8 cellular contexts compared by ENCODE assay signal in genomic region chr5:43042626-43043399, GRCh38. TPM values are rescaled to one million over a fixed set of nuclear protein-coding genes. Genes with fewer than 3 reads are reported as not detected.
A peak's percentile ranks its signal among the peaks of the same experiment; 100 is the strongest.
DNase-seq lines count a peak whose midpoint lies in the region; ATAC-seq, FAIRE-seq and TF ChIP-seq lines count a peak whose summit lies in the region.

No MANE protein-coding gene starts in this region.

- FAIRE-seq in keratinocyte (lab: Jason Lieb, UNC): no peak

- dilution Hi-C loops in keratinocyte (cut with MboI; ENCODE audit: extremely low pct_ligation_motif_present, low sequenced_read_pairs): no loop called here

- ATAC-seq in HG02798 (IDR thresholded peaks at IDR 0.05; ENCODE audit: poor library complexity, unreplicated experiment): peak; percentile 28

- H3K36me3 ChIP-seq in brain microvascular endothelial cell (replicated peaks) (no peaks in the 10 kb centered on the region), keratinocyte (ENCODE audit: control insufficient read depth in 2 of 2, extremely low read depth in 1 of 2, insufficient read depth in 2 of 2, low read length in 2 of 2) (no peaks in the 10 kb centered on the region)

- H4K20me1 ChIP-seq in keratinocyte (ENCODE audit: control insufficient read depth, extremely low read depth, insufficient read depth, low read length): no peaks in the 10 kb centered on the region

- H3K79me2 ChIP-seq in keratinocyte (ENCODE audit: control insufficient read depth, insufficient read depth, low read length): peaks cover 1% of the 10 kb centered on the region

- H2AFZ ChIP-seq in keratinocyte (ENCODE audit: control insufficient read depth, low read length): peak overlapping the region; percentile 86

- H3K4me3 ChIP-seq in brain microvascular endothelial cell (ENCODE audit: low read depth, low read length) (peak overlapping the region; percentile 77), keratinocyte (ENCODE audit: control insufficient read depth in 2 of 3, extremely low read depth in 1 of 3, insufficient read depth in 2 of 3, low read depth in 1 of 3, low read length in 3 of 3) (peak overlapping the region; percentile 39 to 72 (median 71))

- in situ Hi-C loops in brain microvascular endothelial cell (cut with HindIII; ENCODE audit: low pct_ligation_motif_present, low sequenced_read_pairs): no loop called here

- H3K27me3 ChIP-seq in brain microvascular endothelial cell (replicated peaks) (no peaks in the 10 kb centered on the region), keratinocyte (ENCODE audit: control insufficient read depth, extremely low read depth, insufficient read depth, low read length) (no peaks in the 10 kb centered on the region)

- DNase-seq in NCI-H82 (lab: John Stamatoyannopoulos, UW): peak; percentile 29
- DNase-seq in NCI-H82 treated with DMSO at 0.1 percent for 48 hours (lab: John Stamatoyannopoulos, UW; ENCODE audit: unreplicated experiment): no peak
- DNase-seq in NCI-H1694 treated with DMSO at 0.1 percent for 48 hours (lab: John Stamatoyannopoulos, UW): peak; percentile 93
- DNase-seq in T-helper 9 cell: peak; percentile 52
- DNase-seq in brain microvascular endothelial cell: peak; percentile 58
- no peak for DNase-seq in keratinocyte (ENCODE audit: low read depth, low spot score)
- peak; percentile 30 to 42 for DNase-seq in stimulated activated CD4-positive, alpha-beta T cell treated with anti-CD3 and anti-CD28 coated beads, Interleukin-15, amount 100 ng/mL, for 1 hour (ENCODE audit: low read depth in 1 of 2, low spot score in 1 of 2)

- H3K4me1 ChIP-seq in keratinocyte (ENCODE audit: control insufficient read depth, extremely low read depth, insufficient read depth, low read length): peaks cover 18% of the 10 kb centered on the region

- peak overlapping the region; percentile 95 for H3K27ac ChIP-seq in brain microvascular endothelial cell
- peak overlapping the region; percentile 64 for H3K27ac ChIP-seq in keratinocyte (ENCODE audit: control insufficient read depth, insufficient read depth, low read length)

- H3K4me2 ChIP-seq in keratinocyte (ENCODE audit: control insufficient read depth, extremely low read depth, insufficient read depth, low read depth, low read length): peak overlapping the region; percentile 86

- TF ChIP-seq CTCF in brain microvascular endothelial cell (IDR thresholded peaks at IDR 0.05; ENCODE audit: low read depth, low read length, missing control alignments): peak; percentile 16
- peak in 2 of 3 experiments; percentile 9 to 42 for TF ChIP-seq CTCF in keratinocyte (optimal IDR thresholded peaks at IDR 0.05 in 1 of 3, IDR thresholded peaks at IDR 0.05 in 1 of 3, conservative IDR thresholded peaks at IDR 0.05 in 1 of 3; ENCODE audit: extremely low read depth in 1 of 3, insufficient read depth in 2 of 3, low read length in 3 of 3)

- peak overlapping the region; percentile 71 for H3K9ac ChIP-seq in keratinocyte (ENCODE audit: control insufficient read depth, extremely low read depth, insufficient read depth, low read length)

- H3K9me1 ChIP-seq in keratinocyte (ENCODE audit: control insufficient read depth, extremely low read depth, insufficient read depth, low read length): no peaks in the 10 kb centered on the region

- H3K9me3 ChIP-seq in keratinocyte (ENCODE audit: control insufficient read depth, low read depth, low read length): no peaks in the 10 kb centered on the region

RNA-seq across cellular contexts. Expression of gene ANXA2R, which starts 2.7 kb away (rescaled TPM):
- polyA plus RNA-seq in keratinocyte: 0.13 to 0.19 TPM (median 0.17 TPM) in 3 replicates
- polyA plus RNA-seq in keratinocyte (2011; ENCODE audit: low read depth): 0.35 TPM
- polyA plus RNA-seq in keratinocyte (2011; cell fraction: cytosol; rRNA removed): 0.07 and 0.09 TPM in 2 replicates
- polyA plus RNA-seq in keratinocyte (2011; cell fraction: nucleus; rRNA removed): 0.57 and 1.1 TPM in 2 replicates
- 0.11 and 0.18 TPM in 2 replicates for polyA plus RNA-seq in keratinocyte (2012; ENCODE audit: low replicate concordance)
- polyA minus RNA-seq in keratinocyte: 0.43 to 2.7 TPM (median 2.7 TPM) in 3 replicates
- polyA minus RNA-seq in keratinocyte (2011; cell fraction: cytosol; rRNA and poly(A)+ RNA removed): not detected
- polyA minus RNA-seq in keratinocyte (2011; cell fraction: nucleus; rRNA and poly(A)+ RNA removed): 2.7 and 2.8 TPM in 2 replicates

Comparison
In these comparisons a context has a peak if more than half of its experiments do, and no peak if none do; other contexts are left out.
1. DNase-seq: peak in NCI-H82 (single experiment), NCI-H1694 treated with DMSO at 0.1 percent for 48 hours (single experiment), T-helper 9 cell (single experiment), brain microvascular endothelial cell (single experiment) and stimulated activated CD4-positive, alpha-beta T cell treated with anti-CD3 and anti-CD28 coated beads, Interleukin-15, amount 100 ng/mL, for 1 hour (2 of 2); none in NCI-H82 treated with DMSO at 0.1 percent for 48 hours (single experiment) and keratinocyte (single experiment).